ENCODE assay signal across 13 cellular contexts in the genomic region with DNA sequence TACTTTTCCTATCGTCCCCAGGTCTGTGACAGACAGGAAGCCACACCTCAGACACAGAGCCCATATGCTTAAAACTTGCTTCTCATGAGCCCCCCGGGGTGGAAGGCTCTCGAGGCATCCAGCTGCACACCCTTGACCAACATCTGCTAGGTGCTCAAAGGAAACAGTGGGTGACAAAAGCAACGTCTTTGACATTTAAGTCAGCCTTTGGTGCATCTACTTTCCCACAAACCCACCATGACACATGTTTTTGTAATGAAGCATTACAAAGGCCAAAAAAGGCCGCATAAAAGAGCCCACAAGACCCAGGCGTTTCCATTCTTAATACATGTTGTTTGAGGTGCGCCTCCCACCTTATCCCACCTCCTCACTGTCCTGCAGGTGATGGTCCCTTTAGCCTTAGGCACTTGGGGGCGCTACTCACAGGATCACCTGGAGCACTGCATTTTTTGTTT. TPM values are rescaled to one million over a fixed set of nuclear protein-coding genes. Genes with fewer than 3 reads are reported as not detected.
DNase-seq lines count a peak whose midpoint lies in the region; ATAC-seq and TF ChIP-seq lines count a peak whose summit lies in the region.
"Had no signal": no experiment of that assay in that cellular context is flagged by ENCODE, and none has a peak within 500 bp of the region (broad histone marks: within the 10 kb centered on the region; RNA-seq: fewer than 3 reads in every experiment).

No MANE protein-coding gene starts in this region.

- no peak overlapping the region for H3K4me3 Mint-ChIP-seq in T-helper 2 cell treated with Interferon-gamma antibody and Interleukin-4, amounts not matched to agents 5 μg/mL and 100 μg/mL, for 36 hours
- H3K4me3 Mint-ChIP-seq in activated naive CD8-positive, alpha-beta T cell treated with anti-CD3 and anti-CD28 coated beads, Interleukin-2, amount 50 U/mL, for 24 hours: peak overlapping the region; percentile 33
- peak overlapping the region; percentile 61 for H3K4me3 Mint-ChIP-seq in stimulated activated naive CD8-positive, alpha-beta T cell treated with anti-CD3 and anti-CD28 coated beads, Interleukin-15, Interleukin-2, amounts not matched to agents 100 ng/mL and 50 ng/mL, for 24 hours
- H3K4me3 Mint-ChIP-seq: activated B cell treated with CpG ODN at 0.5 μM for 24 hours had no signal

- peak; percentile 38 for DNase-seq in activated naive CD4-positive, alpha-beta T cell treated with Interleukin-2 at 50 U/mL for 16 hours
- DNase-seq in activated naive CD4-positive, alpha-beta T cell (lab: John Stamatoyannopoulos, UW): no peak
- DNase-seq in T-helper 2 cell treated with Interferon-gamma antibody and Interleukin-4, amounts not matched to agents 5 μg/mL and 100 μg/mL, for 36 hours (ENCODE audit: low spot score): peak; percentile 58
- DNase-seq in activated naive CD8-positive, alpha-beta T cell treated with anti-CD3 and anti-CD28 coated beads, Interleukin-2, amount 50 U/mL, for 24 hours: peak; percentile 67
- DNase-seq in sciatic nerve (ENCODE audit: low spot score) (no peak), prostate gland (ENCODE audit: low spot score) (no peak)
- DNase-seq: activated B cell treated with CpG ODN at 0.5 μM for 24 hours, colonic mucosa, NCI-H2107 had no signal

- H3K4me1 Mint-ChIP-seq in T-helper 2 cell treated with Interferon-gamma antibody and Interleukin-4, amounts not matched to agents 5 μg/mL and 100 μg/mL, for 36 hours (ENCODE audit: low read depth): peaks cover 48% of the 10 kb centered on the region
- peaks cover 69% of the 10 kb centered on the region for H3K4me1 Mint-ChIP-seq in activated naive CD8-positive, alpha-beta T cell treated with anti-CD3 and anti-CD28 coated beads, Interleukin-2, amount 50 U/mL, for 24 hours
- peaks cover 69% of the 10 kb centered on the region for H3K4me1 Mint-ChIP-seq in stimulated activated naive CD8-positive, alpha-beta T cell treated with anti-CD3 and anti-CD28 coated beads, Interleukin-15, Interleukin-2, amounts not matched to agents 100 ng/mL and 50 ng/mL, for 24 hours (ENCODE audit: low read depth)

- H3K4me1 ChIP-seq in prostate gland (replicated peaks): no peaks in the 10 kb centered on the region
- H3K4me1 ChIP-seq: colonic mucosa had no signal

- peak overlapping the region; percentile 21 for H3K27ac Mint-ChIP-seq in T-helper 2 cell treated with Interferon-gamma antibody and Interleukin-4, amounts not matched to agents 5 μg/mL and 100 μg/mL, for 36 hours
- peak overlapping the region; percentile 75 for H3K27ac Mint-ChIP-seq in activated naive CD8-positive, alpha-beta T cell treated with anti-CD3 and anti-CD28 coated beads, Interleukin-2, amount 50 U/mL, for 24 hours
- peak overlapping the region; percentile 90 for H3K27ac Mint-ChIP-seq in stimulated activated naive CD8-positive, alpha-beta T cell treated with anti-CD3 and anti-CD28 coated beads, Interleukin-15, Interleukin-2, amounts not matched to agents 100 ng/mL and 50 ng/mL, for 24 hours
- H3K27ac Mint-ChIP-seq: activated B cell treated with CpG ODN at 0.5 μM for 24 hours had no signal

- intact Hi-C loops in sciatic nerve (cut with DNase I) (no loop called here), prostate gland (cut with DNase I) (no loop called here)

- TF ChIP-seq POLR2A in prostate gland (IDR thresholded peaks at IDR 0.05): no peak

- H3K4me3 ChIP-seq in prostate gland: no peak overlapping the region
- H3K4me3 ChIP-seq: colonic mucosa, hepatocyte had no signal

- no peak overlapping the region for H3K27ac ChIP-seq in prostate gland
- H3K27ac ChIP-seq: colonic mucosa, hepatocyte had no signal

- ATAC-seq in activated naive CD8-positive, alpha-beta T cell treated with anti-CD3 and anti-CD28 coated beads, Interleukin-2, amount 50 U/mL, for 24 hours: peak; percentile 86
- no peak for ATAC-seq in HG02973 (IDR thresholded peaks at IDR 0.05; ENCODE audit: unreplicated experiment)
- no peak for ATAC-seq in sciatic nerve
- ATAC-seq: esophagus mucosa had no signal

- H3K9me3 Mint-ChIP-seq in T-helper 2 cell treated with Interferon-gamma antibody and Interleukin-4, amounts not matched to agents 5 μg/mL and 100 μg/mL, for 36 hours: no peaks in the 10 kb centered on the region
- H3K9me3 Mint-ChIP-seq in activated naive CD8-positive, alpha-beta T cell treated with anti-CD3 and anti-CD28 coated beads, Interleukin-2, amount 50 U/mL, for 24 hours: no peaks in the 10 kb centered on the region
- no peaks in the 10 kb centered on the region for H3K9me3 Mint-ChIP-seq in stimulated activated naive CD8-positive, alpha-beta T cell treated with anti-CD3 and anti-CD28 coated beads, Interleukin-15, Interleukin-2, amounts not matched to agents 100 ng/mL and 50 ng/mL, for 24 hours
- H3K9me3 Mint-ChIP-seq: activated B cell treated with CpG ODN at 0.5 μM for 24 hours had no signal

- no peaks in the 10 kb centered on the region for H3K36me3 ChIP-seq in prostate gland
- H3K36me3 ChIP-seq: colonic mucosa had no signal

- 82% methylated on average over 8 of the region's 8 CpGs for WGBS in prostate gland

- no peaks in the 10 kb centered on the region for H3K9me3 ChIP-seq in prostate gland
- H3K9me3 ChIP-seq: colonic mucosa had no signal

- H3K27me3 Mint-ChIP-seq in T-helper 2 cell treated with Interferon-gamma antibody and Interleukin-4, amounts not matched to agents 5 μg/mL and 100 μg/mL, for 36 hours (ENCODE audit: low read depth): peaks cover 31% of the 10 kb centered on the region
- peaks cover 5% of the 10 kb centered on the region for H3K27me3 Mint-ChIP-seq in activated naive CD8-positive, alpha-beta T cell treated with anti-CD3 and anti-CD28 coated beads, Interleukin-2, amount 50 U/mL, for 24 hours
- H3K27me3 Mint-ChIP-seq in stimulated activated naive CD8-positive, alpha-beta T cell treated with anti-CD3 and anti-CD28 coated beads, Interleukin-15, Interleukin-2, amounts not matched to agents 100 ng/mL and 50 ng/mL, for 24 hours: peaks cover 13% of the 10 kb centered on the region
- H3K27me3 Mint-ChIP-seq: activated B cell treated with CpG ODN at 0.5 μM for 24 hours had no signal

- no peaks in the 10 kb centered on the region for H3K27me3 ChIP-seq in prostate gland (replicated peaks; ENCODE audit: insufficient read depth)
- H3K27me3 ChIP-seq: colonic mucosa, hepatocyte had no signal

- no peak for TF ChIP-seq CTCF in prostate gland (IDR thresholded peaks at IDR 0.05)

- H3K36me3 Mint-ChIP-seq in T-helper 2 cell treated with Interferon-gamma antibody and Interleukin-4, amounts not matched to agents 5 μg/mL and 100 μg/mL, for 36 hours (ENCODE audit: low read depth): peaks cover 5% of the 10 kb centered on the region
- peaks cover 5% of the 10 kb centered on the region for H3K36me3 Mint-ChIP-seq in activated naive CD8-positive, alpha-beta T cell treated with anti-CD3 and anti-CD28 coated beads, Interleukin-2, amount 50 U/mL, for 24 hours (ENCODE audit: low read depth)
- H3K36me3 Mint-ChIP-seq in stimulated activated naive CD8-positive, alpha-beta T cell treated with anti-CD3 and anti-CD28 coated beads, Interleukin-15, Interleukin-2, amounts not matched to agents 100 ng/mL and 50 ng/mL, for 24 hours (ENCODE audit: low read depth): no peaks in the 10 kb centered on the region

RNA-seq across cellular contexts. Expression of gene FASLG, which starts 11.8 kb away (rescaled TPM):
- total RNA-seq in sciatic nerve: 0.40 TPM
- not detected for total RNA-seq in prostate gland
- total RNA-seq: activated B cell treated with CpG ODN at 0.5 μM for 24 hours, esophagus mucosa, hepatocyte had no signal

Comparison
In these comparisons a context has a peak if more than half of its experiments do, and no peak if none do; other contexts are left out.
1. DNase-seq: peak in activated naive CD4-positive, alpha-beta T cell treated with Interleukin-2 at 50 U/mL for 16 hours (single experiment), T-helper 2 cell treated with Interferon-gamma antibody and Interleukin-4, amounts not matched to agents 5 μg/mL and 100 μg/mL, for 36 hours (single experiment) and activated naive CD8-positive, alpha-beta T cell treated with anti-CD3 and anti-CD28 coated beads, Interleukin-2, amount 50 U/mL, for 24 hours (single experiment); none in activated naive CD4-positive, alpha-beta T cell (0 of 4), sciatic nerve (single experiment) and prostate gland (single experiment).
2. H3K27ac Mint-ChIP-seq: peak in every context shown above with its lines; median percentile 90 in stimulated activated naive CD8-positive, alpha-beta T cell treated with anti-CD3 and anti-CD28 coated beads, Interleukin-15, Interleukin-2, amounts not matched to agents 100 ng/mL and 50 ng/mL, for 24 hours; 75 in activated naive CD8-positive, alpha-beta T cell treated with anti-CD3 and anti-CD28 coated beads, Interleukin-2, amount 50 U/mL, for 24 hours; 21 in T-helper 2 cell treated with Interferon-gamma antibody and Interleukin-4, amounts not matched to agents 5 μg/mL and 100 μg/mL, for 36 hours.